In the genomic region with DNA sequence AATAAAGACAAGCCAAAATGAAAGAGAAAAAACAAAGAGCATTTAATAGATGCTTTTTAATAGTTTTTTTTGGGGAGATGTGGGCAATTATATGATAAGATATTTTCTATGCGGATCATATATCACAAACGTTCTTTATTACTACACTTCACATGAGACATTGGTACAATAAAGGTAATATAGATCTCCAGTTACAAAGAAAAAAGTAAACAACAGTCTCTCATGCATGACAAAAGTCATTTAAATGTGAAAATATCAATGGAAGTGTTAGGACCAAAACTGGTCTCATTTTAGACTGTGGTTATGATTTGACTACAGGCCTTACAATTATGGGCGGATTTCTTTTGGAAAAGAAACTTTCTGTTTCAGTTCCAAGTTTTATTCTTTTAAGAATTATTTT, we compare ENCODE assay signal across 12 cellular contexts.
DNase-seq lines count a peak whose midpoint lies in the region; FAIRE-seq lines count a peak whose summit lies in the region.
"Had no signal": no experiment of that assay in that cellular context is flagged by ENCODE, and none has a peak within 500 bp of the region (broad histone marks: within the 10 kb centered on the region; RNA-seq: fewer than 3 reads in every experiment).

No MANE protein-coding gene starts in this region.

- DNase-seq in NCI-H187 treated with DMSO at 0.1 percent for 48 hours (lab: John Stamatoyannopoulos, UW) (peak; percentile 31), NCI-H187 (lab: John Stamatoyannopoulos, UW) (no peak), NCI-H345 (lab: John Stamatoyannopoulos, UW) (peak; percentile 20), NCI-H345 treated with DMSO at 0.1 percent for 48 hours (lab: John Stamatoyannopoulos, UW; ENCODE audit: unreplicated experiment) (no peak), NCI-H510A (lab: John Stamatoyannopoulos, UW) (peak; percentile 19), NCI-H226 (no peak)
- DNase-seq: Calu3; CD8-positive, alpha-beta T cell; GM23248 had no signal

- peak; percentile 53 for FAIRE-seq in endometrium (lab: Jason Lieb, UNC)
- FAIRE-seq: G401.6, GM12891 had no signal

Comparison
In these comparisons a context has a peak if more than half of its experiments do, and no peak if none do; other contexts are left out.
1. DNase-seq: peak in NCI-H187 treated with DMSO at 0.1 percent for 48 hours (single experiment), NCI-H345 (single experiment) and NCI-H510A (single experiment); none in NCI-H187 (0 of 2), NCI-H345 treated with DMSO at 0.1 percent for 48 hours (single experiment) and NCI-H226 (single experiment).